In genomic region chr1:244451539-244451950, GRCh38 we compare ENCODE assay signal across 8 cellular contexts. TPM values are rescaled to one million over a fixed set of nuclear protein-coding genes. Genes with fewer than 3 reads are reported as not detected.
A peak's percentile ranks its signal among the peaks of the same experiment; 100 is the strongest.
DNase-seq lines count a peak whose midpoint lies in the region; ATAC-seq and TF ChIP-seq lines count a peak whose summit lies in the region.

ADSS2 (minus strand) TSS chr1:244451909; CDS start chr1:244451817, 92 bp downstream.

- H3K27me3 Mint-ChIP-seq in activated CD4-positive, alpha-beta T cell treated with anti-CD3 and anti-CD28 coated beads, Interleukin-2, amount 10 ng/mL, durations not matched to agents 24 days and 14 days = no peaks in the 10 kb centered on the region
- no peaks in the 10 kb centered on the region for H3K27me3 Mint-ChIP-seq in T-cell

- H3K9me3 Mint-ChIP-seq in activated CD4-positive, alpha-beta T cell treated with anti-CD3 and anti-CD28 coated beads, Interleukin-2, amount 10 ng/mL, durations not matched to agents 24 days and 14 days = peaks cover 7% of the 10 kb centered on the region
- peaks cover 0 to 4% (median 0%) of the 10 kb centered on the region in 3 donors for H3K9me3 Mint-ChIP-seq in T-cell

- peak in 1 of 4 experiments; percentile 22 for ATAC-seq in T-cell (replicated peaks in 1 of 4)
- ATAC-seq in HG02759 (IDR thresholded peaks at IDR 0.05; ENCODE audit: unreplicated experiment) = no peak
- ATAC-seq in HG03135 (IDR thresholded peaks at IDR 0.05; ENCODE audit: unreplicated experiment) = no peak

- intact Hi-C loops in activated CD4-positive, alpha-beta T cell treated with anti-CD3 and anti-CD28 coated beads, Interleukin-2, amount 10 ng/mL, durations not matched to agents 24 days and 14 days (cut with micrococcal nuclease) = loop anchor here (2.0 to 5.0 kb wide), 3 partner anchors 99 to 413 kb away; partner anchors contain the start of gene HNRNPU

- no peak for DNase-seq in activated CD4-positive, alpha-beta T cell treated with anti-CD3 and anti-CD28 coated beads, Interleukin-2, amount 10 ng/mL, durations not matched to agents 24 days and 14 days
- DNase-seq in activated CD4-positive, alpha-beta T cell treated with anti-CD3 and anti-CD28 coated beads for 48 hours = no peak
- DNase-seq in T-cell = no peak
- no peak for DNase-seq in fibroblast of villous mesenchyme (ENCODE audit: low read depth)
- peak; percentile 90 for DNase-seq in retina
- no peak for DNase-seq in SIG-M5 (lab: John Stamatoyannopoulos, UW)

- no peak for TF ChIP-seq CTCF in fibroblast of villous mesenchyme (IDR thresholded peaks at IDR 0.05; ENCODE audit: insufficient read depth, low read depth, low read length)

- H3K4me3 ChIP-seq in fibroblast of villous mesenchyme (ENCODE audit: low read depth, low read length) = peak within 1 kb of the TSS; percentile 97

- CTCF ChIA-PET in T-cell (lab: Charles Lee) = no interaction called here

- peaks cover 33% of the 10 kb centered on the region for H3K36me3 Mint-ChIP-seq in activated CD4-positive, alpha-beta T cell treated with anti-CD3 and anti-CD28 coated beads, Interleukin-2, amount 10 ng/mL, durations not matched to agents 24 days and 14 days (ENCODE audit: low read depth)
- H3K36me3 Mint-ChIP-seq in T-cell = peaks cover 17% of the 10 kb centered on the region

- H3K4me3 Mint-ChIP-seq in activated CD4-positive, alpha-beta T cell treated with anti-CD3 and anti-CD28 coated beads, Interleukin-2, amount 10 ng/mL, durations not matched to agents 24 days and 14 days = peak within 1 kb of the TSS; percentile 92
- peak within 1 kb of the TSS; percentile 92 to 97 (median 95) for H3K4me3 Mint-ChIP-seq in T-cell

- H3K27ac Mint-ChIP-seq in activated CD4-positive, alpha-beta T cell treated with anti-CD3 and anti-CD28 coated beads, Interleukin-2, amount 10 ng/mL, durations not matched to agents 24 days and 14 days = peak within 1 kb of the TSS; percentile 96
- peak within 1 kb of the TSS; percentile 95 to 97 for H3K27ac Mint-ChIP-seq in T-cell

- POLR2A ChIA-PET in T-cell (lab: Charles Lee) = interaction anchor here in 1 of 2 donors (0.8 kb wide), 1 partner anchor 619 kb away, joined by 3 read pairs; no protein-coding TSS in a partner anchor

- H3K4me1 Mint-ChIP-seq in activated CD4-positive, alpha-beta T cell treated with anti-CD3 and anti-CD28 coated beads, Interleukin-2, amount 10 ng/mL, durations not matched to agents 24 days and 14 days = peaks cover 32% of the 10 kb centered on the region
- peaks cover 47 to 50% (median 48%) of the 10 kb centered on the region in 3 donors for H3K4me1 Mint-ChIP-seq in T-cell

RNA-seq across cellular contexts. Expression of gene ADSS2, which starts in this region (rescaled TPM):
- total RNA-seq in activated CD4-positive, alpha-beta T cell treated with anti-CD3 and anti-CD28 coated beads, Interleukin-2, amount 10 ng/mL, durations not matched to agents 24 days and 14 days = 74.6 and 77.1 TPM in 2 replicates
- total RNA-seq in T-cell (10 to 100 TPM; 49.6 to 53.4 (median 51.6) TPM), fibroblast of villous mesenchyme (51.2 and 70.0 TPM in 2 replicates)
